ENCODE assay signal across 14 cellular contexts in genomic region chr9:120874226-120874839, GRCh38. TPM values are rescaled to one million over a fixed set of nuclear protein-coding genes. Genes with fewer than 3 reads are reported as not detected.
A peak's percentile ranks its signal among the peaks of the same experiment; 100 is the strongest.
DNase-seq lines count a peak whose midpoint lies in the region; ATAC-seq, FAIRE-seq and TF ChIP-seq lines count a peak whose summit lies in the region.
"Had no signal": no experiment of that assay in that cellular context is flagged by ENCODE, and none has a peak within 500 bp of the region (broad histone marks: within the 10 kb centered on the region; RNA-seq: fewer than 3 reads in every experiment).

No MANE protein-coding gene starts in this region.

- FAIRE-seq in K562 (lab: Jason Lieb, UNC) = no peak
- FAIRE-seq: H54, HTR-8/SVneo had no signal

- peak overlapping the region; percentile 85 for H3K4me3 Mint-ChIP-seq in activated naive CD4-positive, alpha-beta T cell treated with anti-CD3 and anti-CD28 coated beads for 36 hours
- H3K4me3 Mint-ChIP-seq in stimulated activated naive B cell treated with anti-CD40 and anti-IgM and Interleukin-4, amounts not matched to agents 10 μg/mL and 1 μg/mL and 100 μg/mL, for 72 hours = no peak overlapping the region
- H3K4me3 Mint-ChIP-seq: dendritic cell treated with granulocyte-macrophage colony-stimulating factor and Interleukin-4, amounts not matched to agents 40 ng/mL and 50 ng/mL, for 4 days had no signal

- H3K9me3 Mint-ChIP-seq in activated naive CD4-positive, alpha-beta T cell treated with anti-CD3 and anti-CD28 coated beads for 36 hours = no peaks in the 10 kb centered on the region
- H3K9me3 Mint-ChIP-seq in stimulated activated naive B cell treated with anti-CD40 and anti-IgM and Interleukin-4, amounts not matched to agents 10 μg/mL and 1 μg/mL and 100 μg/mL, for 72 hours = no peaks in the 10 kb centered on the region
- H3K9me3 Mint-ChIP-seq: dendritic cell treated with granulocyte-macrophage colony-stimulating factor and Interleukin-4, amounts not matched to agents 40 ng/mL and 50 ng/mL, for 4 days had no signal

- H3K27me3 ChIP-seq in PC-3 (ENCODE audit: low read length) (no peaks in the 10 kb centered on the region), K562 (ENCODE audit: control insufficient read depth in 2 of 2, insufficient read depth in 2 of 2, low read length in 2 of 2) (no peaks in the 10 kb centered on the region; a peak in 1 of 5 replicates)

- H3K9me1 ChIP-seq in K562 (ENCODE audit: control insufficient read depth, insufficient read depth, low read length) = no peaks in the 10 kb centered on the region

- no peaks in the 10 kb centered on the region for H3K9me2 ChIP-seq in PC-3 (replicated peaks; ENCODE audit: low read length)

- H4K20me1 ChIP-seq in PC-3 (ENCODE audit: low read length) (no peaks in the 10 kb centered on the region), K562 (replicated peaks; ENCODE audit: control insufficient read depth, insufficient read depth, low read length) (no peaks in the 10 kb centered on the region)

- no peak for TF ChIP-seq POLR2A in K562 (conservative IDR thresholded peaks at IDR 0.05)

- no peak for TF ChIP-seq EP300 in K562 (IDR thresholded peaks at IDR 0.05; ENCODE audit: low read length)

- H3K4me3 ChIP-seq in PC-3 (ENCODE audit: low read length) (no peak overlapping the region), K562 (no peak overlapping the region)
- H3K4me3 ChIP-seq: psoas muscle had no signal

- H3K36me3 Mint-ChIP-seq in activated naive CD4-positive, alpha-beta T cell treated with anti-CD3 and anti-CD28 coated beads for 36 hours (ENCODE audit: low read depth) = peaks cover 79% of the 10 kb centered on the region
- H3K36me3 Mint-ChIP-seq in stimulated activated naive B cell treated with anti-CD40 and anti-IgM and Interleukin-4, amounts not matched to agents 10 μg/mL and 1 μg/mL and 100 μg/mL, for 72 hours = peaks cover 42 to 57% of the 10 kb centered on the region in 2 donors

- CTCF ChIA-PET in activated naive CD4-positive, alpha-beta T cell treated with anti-CD3 and anti-CD28 coated beads for 36 hours (lab: Charles Lee) = interaction anchor here (1.0 to 2.0 kb wide), 2 partner anchors 11 to 16 kb away, joined by 3 to 7 read pairs; no protein-coding TSS in a partner anchor
- CTCF ChIA-PET in PC-3 (lab: Charles Lee) (no interaction called here), K562 (lab: Yijun Ruan, JAX; ENCODE audit: low intra/inter-chr PET ratio) (no interaction called here)

- peaks cover 20% of the 10 kb centered on the region for H3K36me3 ChIP-seq in PC-3 (ENCODE audit: low read depth, low read length)
- peaks cover 73% of the 10 kb centered on the region for H3K36me3 ChIP-seq in K562 (ENCODE audit: control insufficient read depth, insufficient read depth, low read length)

- in situ Hi-C loops in K562 (cut with MboI) = loop anchor here (5.0 kb wide), 1 partner anchor 67 kb away; no protein-coding TSS in a partner anchor

- peak overlapping the region; percentile 93 for H3K27ac Mint-ChIP-seq in activated naive CD4-positive, alpha-beta T cell treated with anti-CD3 and anti-CD28 coated beads for 36 hours
- peak overlapping the region; percentile 60 for H3K27ac Mint-ChIP-seq in stimulated activated naive B cell treated with anti-CD40 and anti-IgM and Interleukin-4, amounts not matched to agents 10 μg/mL and 1 μg/mL and 100 μg/mL, for 72 hours

- H3K79me2 ChIP-seq in PC-3 (ENCODE audit: low read length) (peaks cover 30% of the 10 kb centered on the region), K562 (ENCODE audit: control insufficient read depth, insufficient read depth, low read length) (peaks cover 56% of the 10 kb centered on the region)

- no peak for TF ChIP-seq RAD21 in K562 (CRISPR knock-in tag; conservative IDR thresholded peaks at IDR 0.05 in 1 of 2, IDR thresholded peaks at IDR 0.05 in 1 of 2)

- no peak for ATAC-seq in PC-3
- ATAC-seq in K562 = no peak
- ATAC-seq in stimulated activated naive B cell treated with anti-CD40 and anti-IgM and Interleukin-4, amounts not matched to agents 10 μg/mL and 1 μg/mL and 100 μg/mL, for 72 hours (replicated peaks) = no peak
- no peak for ATAC-seq in HG03439 (IDR thresholded peaks at IDR 0.05; ENCODE audit: unreplicated experiment)
- ATAC-seq: psoas muscle had no signal

- TF ChIP-seq CTCF in PC-3 (conservative IDR thresholded peaks at IDR 0.05; ENCODE audit: low read depth, low read length) = no peak
- no peak for TF ChIP-seq CTCF in K562 (IDR thresholded peaks at IDR 0.05 in 2 of 3, conservative IDR thresholded peaks at IDR 0.05 in 1 of 3; ENCODE audit: insufficient read depth in 2 of 3, low read depth in 1 of 3, low read length in 3 of 3)

- peaks cover 75% of the 10 kb centered on the region for H3K4me1 Mint-ChIP-seq in activated naive CD4-positive, alpha-beta T cell treated with anti-CD3 and anti-CD28 coated beads for 36 hours (ENCODE audit: low read depth)
- H3K4me1 Mint-ChIP-seq in stimulated activated naive B cell treated with anti-CD40 and anti-IgM and Interleukin-4, amounts not matched to agents 10 μg/mL and 1 μg/mL and 100 μg/mL, for 72 hours = peaks cover 44 to 59% of the 10 kb centered on the region in 2 donors

- no peaks in the 10 kb centered on the region for H3K9me3 ChIP-seq in PC-3 (ENCODE audit: low read length)
- H3K9me3 ChIP-seq in K562 (replicated peaks; ENCODE audit: control insufficient read depth, insufficient read depth, low read depth, low read length) = no peaks in the 10 kb centered on the region
- H3K9me3 ChIP-seq: psoas muscle had no signal

- H3F3A ChIP-seq in PC-3 (ENCODE audit: low read length, unreplicated experiment) = no peaks in the 10 kb centered on the region

- no peak overlapping the region for H3K9ac ChIP-seq in PC-3 (ENCODE audit: low read length)
- peak overlapping the region; percentile 98; a peak in 3 of 4 replicates for H3K9ac ChIP-seq in K562 (ENCODE audit: insufficient read depth in 1 of 2, low read depth in 2 of 2, low read length in 2 of 2)

- DNase-seq in activated naive CD4-positive, alpha-beta T cell treated with anti-CD3 and anti-CD28 coated beads for 36 hours = no peak
- no peak for DNase-seq in activated naive CD4-positive, alpha-beta T cell treated with anti-CD3 and anti-CD28 coated beads, Interleukin-2, amount 50 U/mL, for 16 hours
- no peak for DNase-seq in PC-3
- no peak for DNase-seq in K562 (ENCODE audit: extremely low read depth in 1 of 4, low spot score in 3 of 4)
- no peak for DNase-seq in stimulated activated naive B cell treated with anti-CD40 and anti-IgM and Interleukin-4, amounts not matched to agents 10 μg/mL and 1 μg/mL and 100 μg/mL, for 72 hours
- DNase-seq in caudate nucleus (lab: John Stamatoyannopoulos, UW) = no peak
- no peak for DNase-seq in stimulated activated CD4-positive, alpha-beta T cell treated with anti-CD3 and anti-CD28 coated beads, Interleukin-4, amount 100 ng/mL, for 24 hours
- DNase-seq: NCI-H146, NCI-H526 treated with DMSO at 0.1 percent for 48 hours, psoas muscle had no signal

- no peak overlapping the region for H2AFZ ChIP-seq in PC-3 (ENCODE audit: low read length)
- no peak overlapping the region for H2AFZ ChIP-seq in K562 (ENCODE audit: low read depth, low read length)

- no peaks in the 10 kb centered on the region for H3K27me3 Mint-ChIP-seq in activated naive CD4-positive, alpha-beta T cell treated with anti-CD3 and anti-CD28 coated beads for 36 hours (ENCODE audit: low read depth)
- peaks cover 0 to 4% of the 10 kb centered on the region in 2 donors for H3K27me3 Mint-ChIP-seq in stimulated activated naive B cell treated with anti-CD40 and anti-IgM and Interleukin-4, amounts not matched to agents 10 μg/mL and 1 μg/mL and 100 μg/mL, for 72 hours
- H3K27me3 Mint-ChIP-seq: dendritic cell treated with granulocyte-macrophage colony-stimulating factor and Interleukin-4, amounts not matched to agents 40 ng/mL and 50 ng/mL, for 4 days had no signal

- H3K4me1 ChIP-seq in PC-3 (ENCODE audit: insufficient read depth, low read length) (peaks cover 47% of the 10 kb centered on the region), K562 (replicated peaks in 1 of 2; ENCODE audit: control insufficient read depth in 2 of 2, insufficient read depth in 2 of 2, low read length in 2 of 2) (peaks cover 45 to 57% of the 10 kb centered on the region in 2 experiments)
- H3K4me1 ChIP-seq: psoas muscle had no signal

- POLR2A ChIA-PET in PC-3 (lab: Charles Lee; ENCODE audit: unreplicated experiment) = no interaction called here
- POLR2A ChIA-PET in K562 (lab: Yijun Ruan, JAX) = interaction anchor here (1.1 to 15.5 kb wide), 6 partner anchors 9 to 68 kb away, joined by 3 to 464 read pairs (median 13); partner anchors contain the start of gene PSMD5

- H3K4me2 ChIP-seq in PC-3 (ENCODE audit: low read length) (peak overlapping the region; percentile 96; the same call in 1 of the 2 replicates), K562 (ENCODE audit: insufficient read depth, low read length) (peak overlapping the region; percentile 100)

- no TSS peak for BruUV-seq in PC-3 (replicated peaks; lab: Mats Ljungman, UMichigan)
- no TSS peak for BruUV-seq in K562 (replicated peaks; lab: Mats Ljungman, UMichigan)

- 95% methylated on average over 8 of the region's 8 CpGs for WGBS in K562 (ENCODE audit: insufficient coverage, low coverage, missing lambda C conversion rate)

- intact Hi-C loops in activated naive CD4-positive, alpha-beta T cell treated with anti-CD3 and anti-CD28 coated beads for 36 hours (cut with micrococcal nuclease) = no loop called here
- intact Hi-C loops in PC-3 (cut with micrococcal nuclease) (no loop called here), K562 (cut with micrococcal nuclease) (loop anchor here (10.0 kb wide), 1 partner anchor 200 kb away; the partner anchor contains the start of gene CNTRL)

- peak overlapping the region; percentile 28 for H3K27ac ChIP-seq in PC-3 (ENCODE audit: low read length)
- peak overlapping the region; percentile 95 for H3K27ac ChIP-seq in K562 (ENCODE audit: extremely low read depth, low read depth, low read length)
- no peak overlapping the region for H3K27ac ChIP-seq in caudate nucleus (ENCODE audit: low read depth, low read length)
- H3K27ac ChIP-seq: psoas muscle had no signal

RNA-seq across cellular contexts. Expression of gene PHF19, which starts 2.7 kb away (rescaled TPM):
- total RNA-seq in activated naive CD4-positive, alpha-beta T cell treated with anti-CD3 and anti-CD28 coated beads for 36 hours = 100 to 1,000 TPM; 289 to 295 TPM
- total RNA-seq in PC-3 (2014; rRNA removed) (101 and 104 TPM in 2 replicates), K562 (2014; rRNA removed) (255 and 312 TPM in 2 replicates), K562 (2014; rRNA removed; fragmentation: Illumina TruSeq; extraction: Trizol) (191 and 211 TPM in 2 replicates), K562 (2015; rRNA removed; fragmentation: Illumina TruSeq; extraction: Trizol) (240 and 241 TPM in 2 replicates), K562 (2021) (372 and 373 TPM in 2 replicates)
- total RNA-seq in K562 (2011; cell fraction: chromatin; rRNA removed; ENCODE audit: low replicate concordance) = 622 and 1,187 TPM in 2 replicates
- total RNA-seq in K562 (2011; cell fraction: nucleolus; rRNA removed) = 570 and 625 TPM in 2 replicates
- 592 and 663 TPM in 2 replicates for total RNA-seq in K562 (2011; cell fraction: nucleoplasm; rRNA removed)
- polyA plus RNA-seq in K562 (2011; rRNA removed) (403 and 414 TPM in 2 replicates), K562 (2014; fragmentation: Illumina TruSeq; extraction: Trizol) (292 and 365 TPM in 2 replicates), K562 (2014; fragmentation: Nextera tagmentation; extraction: Ambion mirVana) (100 to 1,000 TPM in 1 of 2 experiments, 10 to 100 TPM in 1; 95.8 to 140 TPM), K562 (2014; rRNA removed) (312 TPM in 2 replicates)
- 475 and 721 TPM in 2 replicates for polyA plus RNA-seq in K562 (2011; cell fraction: cytosol; rRNA removed)
- polyA plus RNA-seq in K562 (2011; cell fraction: nucleus; rRNA removed) = 1,109 and 1,436 TPM in 2 replicates
- polyA plus RNA-seq in K562 (2012) = 275 and 342 TPM in 2 replicates
- 333 and 440 TPM in 2 replicates for polyA minus RNA-seq in K562 (2011; rRNA and poly(A)+ RNA removed)
- 286 and 300 TPM in 2 replicates for polyA minus RNA-seq in K562 (2011; cell fraction: cytosol; rRNA and poly(A)+ RNA removed)
- 297 and 330 TPM in 2 replicates for polyA minus RNA-seq in K562 (2011; cell fraction: nucleus; rRNA and poly(A)+ RNA removed)

RNA-seq across cellular contexts. Expression of gene PSMD5, which starts 31.6 kb away (rescaled TPM):
- 10 to 100 TPM; 62.1 to 63.5 TPM for total RNA-seq in activated naive CD4-positive, alpha-beta T cell treated with anti-CD3 and anti-CD28 coated beads for 36 hours
- 19.1 and 23.4 TPM in 2 replicates for total RNA-seq in PC-3 (2014; rRNA removed)
- total RNA-seq in K562 (2011; cell fraction: chromatin; rRNA removed; ENCODE audit: low replicate concordance) = 59.3 and 197 TPM in 2 replicates
- 30.2 and 45.4 TPM in 2 replicates for total RNA-seq in K562 (2011; cell fraction: nucleolus; rRNA removed)
- total RNA-seq in K562 (2011; cell fraction: nucleoplasm; rRNA removed) = 90.6 and 121 TPM in 2 replicates
- 51.0 and 55.3 TPM in 2 replicates for total RNA-seq in K562 (2014; rRNA removed)
- 76.3 and 83.0 TPM in 2 replicates for total RNA-seq in K562 (2014; rRNA removed; fragmentation: Illumina TruSeq; extraction: Trizol)
- 65.1 and 72.5 TPM in 2 replicates for total RNA-seq in K562 (2015; rRNA removed; fragmentation: Illumina TruSeq; extraction: Trizol)
- 136 and 148 TPM in 2 replicates for total RNA-seq in K562 (2021)
- polyA plus RNA-seq in K562 (2011; rRNA removed) = 107 and 148 TPM in 2 replicates
- polyA plus RNA-seq in K562 (2011; cell fraction: cytosol; rRNA removed) = 39.0 and 70.9 TPM in 2 replicates
- polyA plus RNA-seq in K562 (2011; cell fraction: nucleus; rRNA removed) = 34.5 and 37.0 TPM in 2 replicates
- 54.7 and 61.5 TPM in 2 replicates for polyA plus RNA-seq in K562 (2012)
- polyA plus RNA-seq in K562 (2014; fragmentation: Illumina TruSeq; extraction: Trizol) = 90.1 and 114 TPM in 2 replicates
- polyA plus RNA-seq in K562 (2014; fragmentation: Nextera tagmentation; extraction: Ambion mirVana) = 10 to 100 TPM; 46.4 to 60.9 TPM
- 89.4 and 95.6 TPM in 2 replicates for polyA plus RNA-seq in K562 (2014; rRNA removed)
- 115 and 116 TPM in 2 replicates for polyA minus RNA-seq in K562 (2011; rRNA and poly(A)+ RNA removed)
- polyA minus RNA-seq in K562 (2011; cell fraction: cytosol; rRNA and poly(A)+ RNA removed) = 48.7 and 58.2 TPM in 2 replicates
- 28.4 and 53.9 TPM in 2 replicates for polyA minus RNA-seq in K562 (2011; cell fraction: nucleus; rRNA and poly(A)+ RNA removed)

RNA-seq across cellular contexts. Expression of gene TRAF1, which starts 52.3 kb away (rescaled TPM):
- 10 to 100 TPM; 80.6 to 85.0 TPM for total RNA-seq in activated naive CD4-positive, alpha-beta T cell treated with anti-CD3 and anti-CD28 coated beads for 36 hours
- total RNA-seq in PC-3 (2014; rRNA removed) (0.15 and 0.29 TPM in 2 replicates), K562 (2014; rRNA removed) (not detected in 2 replicates), K562 (2014; rRNA removed; fragmentation: Illumina TruSeq; extraction: Trizol) (0.04 TPM in 1 of 2 replicates, not detected in the other), K562 (2015; rRNA removed; fragmentation: Illumina TruSeq; extraction: Trizol) (0.04 TPM in 1 of 2 replicates, not detected in the other), K562 (2021) (0.38 and 0.47 TPM in 2 replicates)
- 2.6 and 5.9 TPM in 2 replicates for total RNA-seq in K562 (2011; cell fraction: chromatin; rRNA removed; ENCODE audit: low replicate concordance)
- 3.0 and 4.3 TPM in 2 replicates for total RNA-seq in K562 (2011; cell fraction: nucleolus; rRNA removed)
- 2.1 and 2.3 TPM in 2 replicates for total RNA-seq in K562 (2011; cell fraction: nucleoplasm; rRNA removed)
- polyA plus RNA-seq in K562 (2011; rRNA removed) (0.37 and 1.1 TPM in 2 replicates), K562 (2014; fragmentation: Illumina TruSeq; extraction: Trizol) (0.06 and 0.12 TPM in 2 replicates), K562 (2014; fragmentation: Nextera tagmentation; extraction: Ambion mirVana) (under 1 TPM in 1 of 2 experiments, not detected in 1; 0.01 TPM), K562 (2014; rRNA removed) (0.01 and 0.03 TPM in 2 replicates)
- 0.29 and 1.3 TPM in 2 replicates for polyA plus RNA-seq in K562 (2011; cell fraction: cytosol; rRNA removed)
- 0.18 and 1.4 TPM in 2 replicates for polyA plus RNA-seq in K562 (2011; cell fraction: nucleus; rRNA removed)
- 0.13 and 0.18 TPM in 2 replicates for polyA plus RNA-seq in K562 (2012)
- polyA minus RNA-seq in K562 (2011; rRNA and poly(A)+ RNA removed) = 1.3 and 3.1 TPM in 2 replicates
- 0.76 TPM in 1 of 2 replicates, not detected in the other for polyA minus RNA-seq in K562 (2011; cell fraction: cytosol; rRNA and poly(A)+ RNA removed)
- polyA minus RNA-seq in K562 (2011; cell fraction: nucleus; rRNA and poly(A)+ RNA removed) = 0.89 and 2.3 TPM in 2 replicates

Comparison
In these comparisons a context has a peak if more than half of its experiments do, and no peak if none do; other contexts are left out.
1. RNA of gene TRAF1, which starts 52.3 kb away (total RNA-seq): 80.6 to 85.0 TPM in activated naive CD4-positive, alpha-beta T cell treated with anti-CD3 and anti-CD28 coated beads for 36 hours; 0.15 to 0.29 TPM in PC-3 and 0.04 to 5.9 TPM in K562; every median in the first group is over 10 times any median in the second.